Comparison of ENCODE assay signal across 21 cellular contexts in the genomic region with DNA sequence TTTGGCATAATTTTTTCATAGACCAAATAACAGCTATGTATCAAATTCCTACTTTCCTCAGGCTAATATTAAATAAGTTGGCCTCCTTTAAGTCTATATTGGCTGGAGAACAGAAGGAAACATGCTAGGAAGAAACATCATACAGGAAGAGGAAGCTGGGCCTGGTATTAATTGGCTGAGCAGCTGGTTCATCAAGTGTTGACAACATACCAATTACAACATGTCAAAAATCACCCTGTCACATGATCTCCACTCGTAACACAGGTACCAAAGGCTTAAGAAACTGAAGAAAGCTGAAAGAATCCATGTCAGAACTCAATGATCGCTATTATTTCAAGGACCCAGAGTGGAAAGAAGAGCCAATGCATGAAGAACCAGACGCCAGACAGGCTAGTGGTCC. TPM values are rescaled to one million over a fixed set of nuclear protein-coding genes. Genes with fewer than 3 reads are reported as not detected.
DNase-seq lines count a peak whose midpoint lies in the region; ATAC-seq, FAIRE-seq and TF ChIP-seq lines count a peak whose summit lies in the region.
"Had no signal": no experiment of that assay in that cellular context is flagged by ENCODE, and none has a peak within 500 bp of the region (broad histone marks: within the 10 kb centered on the region; RNA-seq: fewer than 3 reads in every experiment).

No MANE protein-coding gene starts in this region.

- H2AFZ ChIP-seq in K562 (ENCODE audit: low read depth, low read length), result no peak overlapping the region
- no peak overlapping the region for H2AFZ ChIP-seq in neuronal stem cell (ENCODE audit: low read length)

- no peaks in the 10 kb centered on the region for H3K9me1 ChIP-seq in K562 (ENCODE audit: control insufficient read depth, insufficient read depth, low read length)

- no peak overlapping the region for H3K23ac ChIP-seq in neuronal stem cell (ENCODE audit: low read depth, low read length, poor library complexity)

- no peak overlapping the region for H3K27ac Mint-ChIP-seq in stimulated activated memory B cell treated with anti-CD40 and anti-IgM and Interleukin-4, amounts not matched to agents 10 μg/mL and 1 μg/mL and 100 μg/mL, for 72 hours
- H3K27ac Mint-ChIP-seq: naive B cell; stimulated activated naive CD8-positive, alpha-beta T cell treated with anti-CD3 and anti-CD28 coated beads, Interleukin-15, Interleukin-2, amounts not matched to agents 100 ng/mL and 50 ng/mL, for 24 hours had no signal

- 0 out of 2 replicates have a peak, but pooled peaks cover 7% of the 10 kb centered on the region for H4K20me1 ChIP-seq in K562 (replicated peaks; ENCODE audit: control insufficient read depth, insufficient read depth, low read length)

- BruUV-seq in K562 (replicated peaks; lab: Mats Ljungman, UMichigan), result no TSS peak

- no peak overlapping the region for H3K4me3 Mint-ChIP-seq in stimulated activated memory B cell treated with anti-CD40 and anti-IgM and Interleukin-4, amounts not matched to agents 10 μg/mL and 1 μg/mL and 100 μg/mL, for 72 hours
- H3K4me3 Mint-ChIP-seq: naive B cell; stimulated activated naive CD8-positive, alpha-beta T cell treated with anti-CD3 and anti-CD28 coated beads, Interleukin-15, Interleukin-2, amounts not matched to agents 100 ng/mL and 50 ng/mL, for 24 hours had no signal

- H3K36me3 ChIP-seq in K562 (ENCODE audit: control insufficient read depth, insufficient read depth, low read length), result no peaks in the 10 kb centered on the region
- H3K36me3 ChIP-seq in lower lobe of right lung, result no peaks in the 10 kb centered on the region
- no peaks in the 10 kb centered on the region for H3K36me3 ChIP-seq in neuronal stem cell (replicated peaks in 1 of 2; ENCODE audit: control insufficient read depth in 2 of 2, insufficient read depth in 2 of 2, low read length in 2 of 2)
- H3K36me3 ChIP-seq: BLaER1, cardiac muscle cell had no signal

- H4K91ac ChIP-seq in neuronal stem cell (ENCODE audit: low read depth, low read length, poor library complexity), result no peak overlapping the region

- H3K79me1 ChIP-seq in neuronal stem cell (ENCODE audit: low read depth, low read length), result peaks cover 2% of the 10 kb centered on the region

- H2AK5ac ChIP-seq in neuronal stem cell (ENCODE audit: low read depth, low read length), result no peak overlapping the region

- no peak for FAIRE-seq in K562 (lab: Jason Lieb, UNC)
- FAIRE-seq: urothelium cell line had no signal

- intact Hi-C loops in K562 (cut with micrococcal nuclease), result no loop called here
- intact Hi-C loops in lower lobe of right lung (cut with DNase I), result no loop called here

- no peaks in the 10 kb centered on the region for H3K9me3 Mint-ChIP-seq in stimulated activated memory B cell treated with anti-CD40 and anti-IgM and Interleukin-4, amounts not matched to agents 10 μg/mL and 1 μg/mL and 100 μg/mL, for 72 hours
- H3K9me3 Mint-ChIP-seq: naive B cell; stimulated activated naive CD8-positive, alpha-beta T cell treated with anti-CD3 and anti-CD28 coated beads, Interleukin-15, Interleukin-2, amounts not matched to agents 100 ng/mL and 50 ng/mL, for 24 hours had no signal

- no peak overlapping the region for H4K8ac ChIP-seq in neuronal stem cell (ENCODE audit: low read depth, low read length)

- H3K27me3 ChIP-seq in K562 (ENCODE audit: control insufficient read depth in 2 of 2, insufficient read depth in 2 of 2, low read length in 2 of 2) (no peaks in the 10 kb centered on the region), lower lobe of right lung (ENCODE audit: low read depth) (no peaks in the 10 kb centered on the region), neuronal stem cell (ENCODE audit: control insufficient read depth in 3 of 3, insufficient read depth in 3 of 3, low read depth in 1 of 3, low read length in 3 of 3) (no peaks in the 10 kb centered on the region)
- H3K27me3 ChIP-seq: BLaER1, cardiac muscle cell had no signal

- POLR2A ChIA-PET in K562 (lab: Yijun Ruan, JAX), result no interaction called here

- ATAC-seq in K562 (no peak), lower lobe of right lung (peak; percentile 23 to 58)
- ATAC-seq in stimulated activated memory B cell treated with anti-CD40 and anti-IgM and Interleukin-4, amounts not matched to agents 10 μg/mL and 1 μg/mL and 100 μg/mL, for 72 hours, result no peak
- ATAC-seq: left lobe of liver had no signal

- no peak overlapping the region for H2BK15ac ChIP-seq in neuronal stem cell (ENCODE audit: low read length)

- in situ Hi-C loops in K562 (cut with MboI), result no loop called here
- in situ Hi-C loops in ACHN (cut with HindIII; ENCODE audit: low pct_ligation_motif_present, low pct_unique_long_range_greater_than_20kb, low sequenced_read_pairs), result no loop called here

- CTCF ChIA-PET in K562 (lab: Yijun Ruan, JAX; ENCODE audit: low intra/inter-chr PET ratio), result no interaction called here

- TF ChIP-seq EP300 in K562 (IDR thresholded peaks at IDR 0.05; ENCODE audit: low read length), result no peak

- H3K4me2 ChIP-seq in K562 (ENCODE audit: insufficient read depth, low read length) (no peak overlapping the region), neuronal stem cell (ENCODE audit: insufficient read depth, low read length, poor library complexity, severe bottlenecking) (no peak overlapping the region)
- H3K4me2 ChIP-seq: BLaER1 had no signal

- peaks cover 9% of the 10 kb centered on the region for H3K27me3 Mint-ChIP-seq in stimulated activated memory B cell treated with anti-CD40 and anti-IgM and Interleukin-4, amounts not matched to agents 10 μg/mL and 1 μg/mL and 100 μg/mL, for 72 hours
- H3K27me3 Mint-ChIP-seq: stimulated activated naive CD8-positive, alpha-beta T cell treated with anti-CD3 and anti-CD28 coated beads, Interleukin-15, Interleukin-2, amounts not matched to agents 100 ng/mL and 50 ng/mL, for 24 hours had no signal

- H3K27ac ChIP-seq in K562 (ENCODE audit: extremely low read depth, low read depth, low read length) (no peak overlapping the region), lower lobe of right lung (no peak overlapping the region), neuronal stem cell (replicated peaks; ENCODE audit: low read length) (no peak overlapping the region)
- H3K27ac ChIP-seq: BLaER1, cardiac muscle cell had no signal

- H3K4me3 ChIP-seq in K562 (no peak overlapping the region), lower lobe of right lung (no peak overlapping the region), neuronal stem cell (ENCODE audit: low read length in 2 of 2) (no peak overlapping the region)
- H3K4me3 ChIP-seq: BLaER1, cardiac muscle cell had no signal

- DNase-seq in DMS153 (lab: John Stamatoyannopoulos, UW) (peak; percentile 57), DMS153 treated with DMSO at 0.1 percent for 48 hours (lab: John Stamatoyannopoulos, UW; ENCODE audit: unreplicated experiment) (no peak), DMS79 treated with DMSO at 0.1 percent for 48 hours (lab: John Stamatoyannopoulos, UW) (peak; percentile 18), K562 (ENCODE audit: extremely low read depth in 1 of 4, low spot score in 3 of 4) (no peak), lower lobe of right lung (no peak), ACHN (no peak), neuronal stem cell (ENCODE audit: low spot score) (no peak)
- DNase-seq: 8988T; effector CD4-positive, alpha-beta T cell; hippocampal formation; naive B cell; NCI-H146; NCI-H526 treated with DMSO at 0.1 percent for 48 hours; RPMI8226; T-helper 1 cell had no signal

- H3K79me2 ChIP-seq in K562 (ENCODE audit: control insufficient read depth, insufficient read depth, low read length), result 0 out of 3 replicates have a peak, but pooled peaks cover 2% of the 10 kb centered on the region

- no peak overlapping the region for H2BK120ac ChIP-seq in neuronal stem cell (ENCODE audit: low read depth, low read length)

- no peak for TF ChIP-seq POLR2A in K562 (conservative IDR thresholded peaks at IDR 0.05)

- no peaks in the 10 kb centered on the region for H3K36me3 Mint-ChIP-seq in stimulated activated memory B cell treated with anti-CD40 and anti-IgM and Interleukin-4, amounts not matched to agents 10 μg/mL and 1 μg/mL and 100 μg/mL, for 72 hours
- H3K36me3 Mint-ChIP-seq: naive B cell had no signal

- no peak for TF ChIP-seq RAD21 in K562 (CRISPR knock-in tag; conservative IDR thresholded peaks at IDR 0.05 in 1 of 2, IDR thresholded peaks at IDR 0.05 in 1 of 2)

- H3K9me3 ChIP-seq in K562 (replicated peaks; ENCODE audit: control insufficient read depth, insufficient read depth, low read depth, low read length) (no peaks in the 10 kb centered on the region), lower lobe of right lung (no peaks in the 10 kb centered on the region), neuronal stem cell (replicated peaks in 1 of 2; ENCODE audit: control insufficient read depth in 2 of 2, insufficient read depth in 1 of 2, low read depth in 1 of 2, low read length in 2 of 2) (no peaks in the 10 kb centered on the region)
- H3K9me3 ChIP-seq: BLaER1 had no signal

- no peaks in the 10 kb centered on the region for H3K4me1 Mint-ChIP-seq in stimulated activated memory B cell treated with anti-CD40 and anti-IgM and Interleukin-4, amounts not matched to agents 10 μg/mL and 1 μg/mL and 100 μg/mL, for 72 hours
- H3K4me1 Mint-ChIP-seq: naive B cell had no signal

- no peak overlapping the region for H3K9ac ChIP-seq in K562 (ENCODE audit: insufficient read depth in 1 of 2, low read depth in 2 of 2, low read length in 2 of 2)
- H3K9ac ChIP-seq in neuronal stem cell (ENCODE audit: low read depth, low read length, poor library complexity), result no peak overlapping the region
- H3K9ac ChIP-seq: BLaER1 had no signal

- no peak overlapping the region for H3K14ac ChIP-seq in neuronal stem cell (ENCODE audit: low read length)

- H3K18ac ChIP-seq in neuronal stem cell (ENCODE audit: low read length), result no peak overlapping the region

- no peak overlapping the region for H2BK12ac ChIP-seq in neuronal stem cell (ENCODE audit: low read length)

- H3K4me1 ChIP-seq in K562 (replicated peaks in 1 of 2; ENCODE audit: control insufficient read depth in 2 of 2, insufficient read depth in 2 of 2, low read length in 2 of 2) (no peaks in the 10 kb centered on the region), lower lobe of right lung (peaks cover 40% of the 10 kb centered on the region), neuronal stem cell (ENCODE audit: control insufficient read depth in 2 of 2, insufficient read depth in 1 of 2, low read depth in 1 of 2, low read length in 2 of 2) (peaks cover 3 to 5% of the 10 kb centered on the region in 2 donors)
- H3K4me1 ChIP-seq: BLaER1 had no signal

- no peak for TF ChIP-seq CTCF in K562 (IDR thresholded peaks at IDR 0.05 in 2 of 3, conservative IDR thresholded peaks at IDR 0.05 in 1 of 3; ENCODE audit: insufficient read depth in 2 of 3, low read depth in 1 of 3, low read length in 3 of 3)
- no peak for TF ChIP-seq CTCF in lower lobe of right lung (IDR thresholded peaks at IDR 0.05)

- no peak overlapping the region for H3K4ac ChIP-seq in neuronal stem cell (ENCODE audit: low read length)

- WGBS in K562 (ENCODE audit: insufficient coverage, low coverage, missing lambda C conversion rate), result 25% methylated on average over 3 of the region's 3 CpGs
- no CpG with 5 or more reads among the region's 3 CpGs for WGBS in neuronal stem cell (ENCODE audit: extremely low coverage in 2 of 2, insufficient read length in 2 of 2, insufficient replicate concordance in 1 of 2), 2 donors

- no peak overlapping the region for H2BK5ac ChIP-seq in neuronal stem cell (ENCODE audit: low read length)

RNA-seq across cellular contexts. Expression of gene WDFY3, which starts 10.5 kb away (rescaled TPM):
- total RNA-seq in K562 (2011; cell fraction: chromatin; rRNA removed; ENCODE audit: low replicate concordance), result 19.5 and 37.1 TPM in 2 replicates
- 10.5 and 15.4 TPM in 2 replicates for total RNA-seq in K562 (2011; cell fraction: nucleolus; rRNA removed)
- total RNA-seq in K562 (2011; cell fraction: nucleoplasm; rRNA removed), result 11.9 and 15.6 TPM in 2 replicates
- total RNA-seq in K562 (2014; rRNA removed), result 7.7 and 8.9 TPM in 2 replicates
- total RNA-seq in K562 (2014; rRNA removed; fragmentation: Illumina TruSeq; extraction: Trizol), result 10.2 and 10.5 TPM in 2 replicates
- total RNA-seq in K562 (2015; rRNA removed; fragmentation: Illumina TruSeq; extraction: Trizol), result 9.6 and 11.9 TPM in 2 replicates
- 12.2 and 13.5 TPM in 2 replicates for total RNA-seq in K562 (2021)
- 9.4 and 10.9 TPM in 2 replicates for polyA plus RNA-seq in K562 (2011; rRNA removed)
- 4.5 and 8.9 TPM in 2 replicates for polyA plus RNA-seq in K562 (2011; cell fraction: cytosol; rRNA removed)
- polyA plus RNA-seq in K562 (2011; cell fraction: nucleus; rRNA removed), result 14.7 and 19.1 TPM in 2 replicates
- polyA plus RNA-seq in K562 (2012), result 3.4 and 5.9 TPM in 2 replicates
- polyA plus RNA-seq in K562 (2014; fragmentation: Illumina TruSeq; extraction: Trizol), result 10.1 and 13.0 TPM in 2 replicates
- polyA plus RNA-seq in K562 (2014; fragmentation: Nextera tagmentation; extraction: Ambion mirVana), result under 1 TPM; 0.58 to 0.95 TPM
- polyA plus RNA-seq in K562 (2014; rRNA removed), result 3.5 and 4.9 TPM in 2 replicates
- 39.0 and 65.9 TPM in 2 replicates for polyA minus RNA-seq in K562 (2011; rRNA and poly(A)+ RNA removed)
- polyA minus RNA-seq in K562 (2011; cell fraction: cytosol; rRNA and poly(A)+ RNA removed), result 9.4 and 25.0 TPM in 2 replicates
- 38.4 and 92.2 TPM in 2 replicates for polyA minus RNA-seq in K562 (2011; cell fraction: nucleus; rRNA and poly(A)+ RNA removed)
- 125 TPM for total RNA-seq in lower lobe of right lung
- 13.0 TPM for polyA plus RNA-seq in neuronal stem cell (2013, experiment 1 of 2)
- 13.3 TPM for polyA plus RNA-seq in neuronal stem cell (2013, experiment 2 of 2)

Comparison
In these comparisons a context has a peak if more than half of its experiments do, and no peak if none do; other contexts are left out.
1. DNase-seq: peak in DMS153 (single experiment) and DMS79 treated with DMSO at 0.1 percent for 48 hours (single experiment); none in DMS153 treated with DMSO at 0.1 percent for 48 hours (single experiment), K562 (0 of 4), lower lobe of right lung (single experiment), ACHN (single experiment) and neuronal stem cell (single experiment).
2. ATAC-seq: peak in lower lobe of right lung (2 of 2); none in K562 (single experiment) and stimulated activated memory B cell treated with anti-CD40 and anti-IgM and Interleukin-4, amounts not matched to agents 10 μg/mL and 1 μg/mL and 100 μg/mL, for 72 hours (single experiment).